16 cellular contexts compared by ENCODE assay signal in genomic region chr2:48912110-48912509, GRCh38.
DNase-seq lines count a peak whose midpoint lies in the region; ATAC-seq and TF ChIP-seq lines count a peak whose summit lies in the region.
"Had no signal": no experiment of that assay in that cellular context is flagged by ENCODE, and none has a peak within 500 bp of the region (broad histone marks: within the 10 kb centered on the region; RNA-seq: fewer than 3 reads in every experiment).

No MANE protein-coding gene starts in this region.

- no peak for ATAC-seq in HG02840 (IDR thresholded peaks at IDR 0.05; ENCODE audit: low FRiP score, unreplicated experiment)
- ATAC-seq in GM19035 (IDR thresholded peaks at IDR 0.05; ENCODE audit: unreplicated experiment) = no peak
- ATAC-seq: left lung had no signal

- H3K4me3 ChIP-seq in astrocyte of the cerebellum (ENCODE audit: low read depth, low read length) = no peak overlapping the region
- H3K4me3 ChIP-seq: left lung, thoracic aorta had no signal

- no peaks in the 10 kb centered on the region for H3K9me3 Mint-ChIP-seq in neural crest cell
- H3K9me3 Mint-ChIP-seq: activated naive CD4-positive, alpha-beta T cell treated with anti-CD3 and anti-CD28 coated beads for 36 hours; naive B cell had no signal

- no peaks in the 10 kb centered on the region for H3K27me3 Mint-ChIP-seq in neural crest cell (ENCODE audit: low read depth)

- H3K4me1 Mint-ChIP-seq in neural crest cell = no peaks in the 10 kb centered on the region
- H3K4me1 Mint-ChIP-seq: naive B cell had no signal

- H3K4me3 Mint-ChIP-seq in neural crest cell = no peak overlapping the region
- H3K4me3 Mint-ChIP-seq: activated naive CD4-positive, alpha-beta T cell treated with anti-CD3 and anti-CD28 coated beads for 36 hours; naive B cell had no signal

- no peaks in the 10 kb centered on the region for H3K36me3 Mint-ChIP-seq in neural crest cell (ENCODE audit: low read depth)
- H3K36me3 Mint-ChIP-seq: naive B cell had no signal

- H3K27ac Mint-ChIP-seq in neural crest cell (ENCODE audit: unreplicated experiment) = no peak overlapping the region
- H3K27ac Mint-ChIP-seq: activated naive CD4-positive, alpha-beta T cell treated with anti-CD3 and anti-CD28 coated beads for 36 hours had no signal

- TF ChIP-seq CTCF in astrocyte of the cerebellum (IDR thresholded peaks at IDR 0.05; ENCODE audit: low read depth, low read length, missing control alignments) (peak; percentile 23), neural crest cell (conservative IDR thresholded peaks at IDR 0.05) (peak; percentile 19)

- DNase-seq in NCI-H2107 treated with DMSO at 0.1 percent for 48 hours (lab: John Stamatoyannopoulos, UW; ENCODE audit: unreplicated experiment) = peak; percentile 1
- no peak for DNase-seq in NCI-H2107 (lab: John Stamatoyannopoulos, UW)
- DNase-seq in HuH-7 (ENCODE audit: low spot score) = peak; percentile 4
- DNase-seq in astrocyte of the cerebellum (ENCODE audit: low read depth) = no peak
- no peak for DNase-seq in neural crest cell (ENCODE audit: low read depth, low spot score)
- DNase-seq in DMS114 treated with DMSO at 0.1 percent for 48 hours (lab: John Stamatoyannopoulos, UW; ENCODE audit: unreplicated experiment) = no peak
- DNase-seq: activated naive CD4-positive, alpha-beta T cell treated with anti-CD3 and anti-CD28 coated beads for 36 hours; effector CD8-positive, alpha-beta T cell; GF-D8; left lung; naive B cell; NCI-H226; stimulated activated CD4-positive, alpha-beta T cell treated with anti-CD3 and anti-CD28 coated beads, Interleukin-1b, Interleukin-23, amount 100 ng/mL, for 48 hours had no signal

- in situ Hi-C loops in astrocyte of the cerebellum (cut with HindIII; ENCODE audit: low sequenced_read_pairs) = no loop called here

Comparison
In these comparisons a context has a peak if more than half of its experiments do, and no peak if none do; other contexts are left out.
1. DNase-seq: peak in NCI-H2107 treated with DMSO at 0.1 percent for 48 hours (single experiment) and HuH-7 (single experiment); none in NCI-H2107 (single experiment), astrocyte of the cerebellum (single experiment), neural crest cell (single experiment) and DMS114 treated with DMSO at 0.1 percent for 48 hours (single experiment).